8 cellular contexts compared by ENCODE assay signal in the genomic region with DNA sequence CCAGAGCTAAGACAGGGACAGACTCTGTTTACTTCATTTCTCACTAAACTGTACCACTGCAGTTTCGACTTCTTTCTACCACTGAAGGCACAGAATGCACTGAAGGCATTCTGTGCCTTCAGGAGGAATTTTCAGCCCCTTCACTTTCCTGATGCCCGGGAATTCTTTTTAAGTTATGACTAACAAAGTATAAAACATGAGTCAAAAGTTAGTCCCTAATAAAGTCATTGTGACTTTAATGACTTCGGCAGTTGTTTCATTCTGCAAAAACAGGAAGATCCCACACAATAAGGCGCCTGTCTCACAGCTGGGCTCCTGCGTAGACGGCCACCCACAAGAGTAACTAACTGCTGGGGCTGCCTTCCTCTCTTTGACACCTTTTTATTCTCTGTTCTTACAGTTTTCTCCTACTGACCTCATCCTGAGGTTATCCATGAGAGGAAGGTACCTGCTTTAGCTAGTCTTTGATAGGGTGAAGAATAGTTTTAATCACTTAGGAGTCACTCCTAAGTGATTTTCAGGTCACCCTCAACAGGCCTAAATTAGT.
DNase-seq lines count a peak whose midpoint lies in the region; ATAC-seq and TF ChIP-seq lines count a peak whose summit lies in the region.

No MANE protein-coding gene starts in this region.

- intact Hi-C loops in activated naive CD4-positive, alpha-beta T cell treated with anti-CD3 and anti-CD28 coated beads for 36 hours (cut with micrococcal nuclease): loop anchor here (1.0 to 5.0 kb wide), 9 partner anchors 10 to 822 kb away; no protein-coding TSS in a partner anchor

- ATAC-seq in GM23338: peak; percentile 72

- H3K36me3 Mint-ChIP-seq in GM23338 (ENCODE audit: low read depth): no peaks in the 10 kb centered on the region
- H3K36me3 Mint-ChIP-seq in activated naive CD4-positive, alpha-beta T cell treated with anti-CD3 and anti-CD28 coated beads for 36 hours (ENCODE audit: low read depth): peaks cover 14% of the 10 kb centered on the region

- no peak for TF ChIP-seq POLR2A in suprapubic skin (IDR thresholded peaks at IDR 0.05)

- peaks cover 73% of the 10 kb centered on the region for H3K4me1 Mint-ChIP-seq in GM23338
- peaks cover 92% of the 10 kb centered on the region for H3K4me1 Mint-ChIP-seq in activated naive CD4-positive, alpha-beta T cell treated with anti-CD3 and anti-CD28 coated beads for 36 hours (ENCODE audit: low read depth)

- no peak overlapping the region for H2AFZ ChIP-seq in GM23338

- peak overlapping the region; percentile 79 for H3K27ac Mint-ChIP-seq in GM23338
- H3K27ac Mint-ChIP-seq in activated naive CD4-positive, alpha-beta T cell treated with anti-CD3 and anti-CD28 coated beads for 36 hours: peak overlapping the region; percentile 90

- peak overlapping the region; percentile 98 for H3K27ac ChIP-seq in GM23338 (ENCODE audit: low read depth)
- H3K27ac ChIP-seq in layer of hippocampus (ENCODE audit: low read depth, low read length): peak overlapping the region; percentile 79
- peak overlapping the region; percentile 65 for H3K27ac ChIP-seq in suprapubic skin

- CTCF ChIA-PET in activated naive CD4-positive, alpha-beta T cell treated with anti-CD3 and anti-CD28 coated beads for 36 hours (lab: Charles Lee): interaction anchor here (0.8 to 5.5 kb wide), 21 partner anchors 11 to 108 kb away, joined by 3 to 49 read pairs (median 6); no protein-coding TSS in a partner anchor

- no peak for TF ChIP-seq EP300 in suprapubic skin (IDR thresholded peaks at IDR 0.05)

- H3K27me3 ChIP-seq in GM23338 (ENCODE audit: insufficient read depth) (no peaks in the 10 kb centered on the region), layer of hippocampus (ENCODE audit: control insufficient read depth, insufficient read depth, low read length) (no peaks in the 10 kb centered on the region), suprapubic skin (no peaks in the 10 kb centered on the region)

- H4K20me1 ChIP-seq in GM23338 (replicated peaks; ENCODE audit: insufficient read depth): no peaks in the 10 kb centered on the region

- peaks cover 69% of the 10 kb centered on the region for H3K79me2 ChIP-seq in GM23338 (replicated peaks; ENCODE audit: insufficient read depth)

- H3K9me3 ChIP-seq in suprapubic skin: no peaks in the 10 kb centered on the region

- H3K27me3 Mint-ChIP-seq in GM23338 (ENCODE audit: insufficient read depth, low read depth, poor library complexity): peaks cover 2% of the 10 kb centered on the region
- no peaks in the 10 kb centered on the region for H3K27me3 Mint-ChIP-seq in activated naive CD4-positive, alpha-beta T cell treated with anti-CD3 and anti-CD28 coated beads for 36 hours (ENCODE audit: low read depth)

- H3K4me3 ChIP-seq in GM12864 (ENCODE audit: low read depth, low read length) (peak overlapping the region; percentile 6; the same call in 1 of the 2 replicates), GM23338 (peak overlapping the region; percentile 10; the same call in 1 of the 2 replicates), suprapubic skin (peak overlapping the region; percentile 2)

- no peak for TF ChIP-seq CTCF in GM12864 (IDR thresholded peaks at IDR 0.05; ENCODE audit: low read depth, low read length, missing control alignments)
- TF ChIP-seq CTCF in GM23338 (conservative IDR thresholded peaks at IDR 0.05; ENCODE audit: low read depth in 2 of 2): no peak
- TF ChIP-seq CTCF in suprapubic skin (IDR thresholded peaks at IDR 0.05): no peak

- peak overlapping the region; percentile 48; the same call in 1 of the 3 replicates for H3K4me3 Mint-ChIP-seq in GM23338
- H3K4me3 Mint-ChIP-seq in activated naive CD4-positive, alpha-beta T cell treated with anti-CD3 and anti-CD28 coated beads for 36 hours: peak overlapping the region; percentile 33

- H3K4me1 ChIP-seq in GM23338 (ENCODE audit: insufficient read depth) (peaks cover 85% of the 10 kb centered on the region), suprapubic skin (peaks cover 52% of the 10 kb centered on the region)

- H3K9me2 ChIP-seq in GM23338 (ENCODE audit: insufficient read depth): no peaks in the 10 kb centered on the region

- peak overlapping the region; percentile 74 for H3K4me2 ChIP-seq in GM23338

- 38% methylated on average over 6 of the region's 6 CpGs for WGBS in suprapubic skin

- DNase-seq in GM12864 (ENCODE audit: low read depth): no peak
- DNase-seq in GM23338 (ENCODE audit: low spot score): peak; percentile 63
- peak; percentile 51 for DNase-seq in LoVo (ENCODE audit: low spot score)
- peak; percentile 80 for DNase-seq in activated naive CD4-positive, alpha-beta T cell treated with anti-CD3 and anti-CD28 coated beads for 36 hours
- no peak for DNase-seq in suprapubic skin (ENCODE audit: low spot score in 2 of 2)
- DNase-seq in epidermal melanocyte (ENCODE audit: insufficient read length, low spot score): no peak
- DNase-seq in T1000 (lab: John Stamatoyannopoulos, UW): no peak

- H3K36me3 ChIP-seq in GM23338 (ENCODE audit: insufficient read depth) (no peaks in the 10 kb centered on the region), suprapubic skin (no peaks in the 10 kb centered on the region)

- no peaks in the 10 kb centered on the region for H3K9me3 Mint-ChIP-seq in GM23338
- H3K9me3 Mint-ChIP-seq in activated naive CD4-positive, alpha-beta T cell treated with anti-CD3 and anti-CD28 coated beads for 36 hours: no peaks in the 10 kb centered on the region

- no peaks in the 10 kb centered on the region; the same call in 1 of the 2 replicates for H3F3A ChIP-seq in GM23338 (replicated peaks; ENCODE audit: low read depth)

TF ChIP-seq in GM23338, 12 proteins besides CTCF, POLR2A, EP300 and RAD21 (continues in another document):
- no peak for TF ChIP-seq CREB1 (CRISPR knock-in tag; IDR thresholded peaks at IDR 0.05; ENCODE audit: low read depth)
- TF ChIP-seq JUNB (IDR thresholded peaks at IDR 0.05; ENCODE audit: unreplicated experiment): no peak
- TF ChIP-seq, protein P1, sequence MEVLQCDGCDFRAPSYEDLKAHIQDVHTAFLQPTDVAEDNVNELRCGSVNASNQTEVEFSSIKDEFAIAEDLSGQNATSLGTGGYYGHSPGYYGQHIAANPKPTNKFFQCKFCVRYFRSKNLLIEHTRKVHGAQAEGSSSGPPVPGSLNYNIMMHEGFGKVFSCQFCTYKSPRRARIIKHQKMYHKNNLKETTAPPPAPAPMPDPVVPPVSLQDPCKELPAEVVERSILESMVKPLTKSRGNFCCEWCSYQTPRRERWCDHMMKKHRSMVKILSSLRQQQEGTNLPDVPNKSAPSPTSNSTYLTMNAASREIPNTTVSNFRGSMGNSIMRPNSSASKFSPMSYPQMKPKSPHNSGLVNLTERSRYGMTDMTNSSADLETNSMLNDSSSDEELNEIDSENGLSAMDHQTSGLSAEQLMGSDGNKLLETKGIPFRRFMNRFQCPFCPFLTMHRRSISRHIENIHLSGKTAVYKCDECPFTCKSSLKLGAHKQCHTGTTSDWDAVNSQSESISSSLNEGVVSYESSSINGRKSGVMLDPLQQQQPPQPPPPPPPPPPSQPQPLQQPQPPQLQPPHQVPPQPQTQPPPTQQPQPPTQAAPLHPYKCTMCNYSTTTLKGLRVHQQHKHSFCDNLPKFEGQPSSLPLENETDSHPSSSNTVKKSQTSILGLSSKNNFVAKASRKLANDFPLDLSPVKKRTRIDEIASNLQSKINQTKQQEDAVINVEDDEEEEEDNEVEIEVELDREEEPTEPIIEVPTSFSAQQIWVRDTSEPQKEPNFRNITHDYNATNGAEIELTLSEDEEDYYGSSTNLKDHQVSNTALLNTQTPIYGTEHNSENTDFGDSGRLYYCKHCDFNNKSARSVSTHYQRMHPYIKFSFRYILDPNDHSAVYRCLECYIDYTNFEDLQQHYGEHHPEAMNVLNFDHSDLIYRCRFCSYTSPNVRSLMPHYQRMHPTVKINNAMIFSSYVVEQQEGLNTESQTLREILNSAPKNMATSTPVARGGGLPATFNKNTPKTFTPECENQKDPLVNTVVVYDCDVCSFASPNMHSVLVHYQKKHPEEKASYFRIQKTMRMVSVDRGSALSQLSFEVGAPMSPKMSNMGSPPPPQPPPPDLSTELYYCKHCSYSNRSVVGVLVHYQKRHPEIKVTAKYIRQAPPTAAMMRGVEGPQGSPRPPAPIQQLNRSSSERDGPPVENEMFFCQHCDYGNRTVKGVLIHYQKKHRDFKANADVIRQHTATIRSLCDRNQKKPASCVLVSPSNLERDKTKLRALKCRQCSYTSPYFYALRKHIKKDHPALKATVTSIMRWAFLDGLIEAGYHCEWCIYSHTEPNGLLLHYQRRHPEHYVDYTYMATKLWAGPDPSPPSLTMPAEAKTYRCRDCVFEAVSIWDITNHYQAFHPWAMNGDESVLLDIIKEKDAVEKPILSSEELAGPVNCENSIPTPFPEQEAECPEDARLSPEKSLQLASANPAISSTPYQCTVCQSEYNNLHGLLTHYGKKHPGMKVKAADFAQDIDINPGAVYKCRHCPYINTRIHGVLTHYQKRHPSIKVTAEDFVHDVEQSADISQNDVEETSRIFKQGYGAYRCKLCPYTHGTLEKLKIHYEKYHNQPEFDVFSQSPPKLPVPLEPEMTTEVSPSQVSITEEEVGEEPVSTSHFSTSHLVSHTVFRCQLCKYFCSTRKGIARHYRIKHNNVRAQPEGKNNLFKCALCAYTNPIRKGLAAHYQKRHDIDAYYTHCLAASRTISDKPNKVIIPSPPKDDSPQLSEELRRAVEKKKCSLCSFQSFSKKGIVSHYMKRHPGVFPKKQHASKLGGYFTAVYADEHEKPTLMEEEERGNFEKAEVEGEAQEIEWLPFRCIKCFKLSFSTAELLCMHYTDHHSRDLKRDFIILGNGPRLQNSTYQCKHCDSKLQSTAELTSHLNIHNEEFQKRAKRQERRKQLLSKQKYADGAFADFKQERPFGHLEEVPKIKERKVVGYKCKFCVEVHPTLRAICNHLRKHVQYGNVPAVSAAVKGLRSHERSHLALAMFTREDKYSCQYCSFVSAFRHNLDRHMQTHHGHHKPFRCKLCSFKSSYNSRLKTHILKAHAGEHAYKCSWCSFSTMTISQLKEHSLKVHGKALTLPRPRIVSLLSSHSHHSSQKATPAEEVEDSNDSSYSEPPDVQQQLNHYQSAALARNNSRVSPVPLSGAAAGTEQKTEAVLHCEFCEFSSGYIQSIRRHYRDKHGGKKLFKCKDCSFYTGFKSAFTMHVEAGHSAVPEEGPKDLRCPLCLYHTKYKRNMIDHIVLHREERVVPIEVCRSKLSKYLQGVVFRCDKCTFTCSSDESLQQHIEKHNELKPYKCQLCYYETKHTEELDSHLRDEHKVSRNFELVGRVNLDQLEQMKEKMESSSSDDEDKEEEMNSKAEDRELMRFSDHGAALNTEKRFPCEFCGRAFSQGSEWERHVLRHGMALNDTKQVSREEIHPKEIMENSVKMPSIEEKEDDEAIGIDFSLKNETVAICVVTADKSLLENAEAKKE (CRISPR knock-in tag; IDR thresholded peaks at IDR 0.05): no peak

Comparison
In these comparisons a context has a peak if more than half of its experiments do, and no peak if none do; other contexts are left out.
1. DNase-seq: peak in GM23338 (single experiment), LoVo (single experiment) and activated naive CD4-positive, alpha-beta T cell treated with anti-CD3 and anti-CD28 coated beads for 36 hours (single experiment); none in GM12864 (single experiment), suprapubic skin (0 of 2), epidermal melanocyte (single experiment) and T1000 (single experiment).
2. Peak in every context shown above with its lines, with median percentiles within 50 percentile points of each other: H3K4me3 ChIP-seq and H3K27ac ChIP-seq.